ENCODE assay signal across 9 cellular contexts in genomic region chr3:11567516-11568467, GRCh38.
DNase-seq lines count a peak whose midpoint lies in the region; ATAC-seq and TF ChIP-seq lines count a peak whose summit lies in the region.
"Had no signal": no experiment of that assay in that cellular context is flagged by ENCODE, and none has a peak within 500 bp of the region (broad histone marks: within the 10 kb centered on the region; RNA-seq: fewer than 3 reads in every experiment).

No MANE protein-coding gene starts in this region.

- no peaks in the 10 kb centered on the region for H3K27me3 ChIP-seq in gastroesophageal sphincter

- no peak for TF ChIP-seq EP300 in gastroesophageal sphincter (IDR thresholded peaks at IDR 0.05)

- H3K4me1 ChIP-seq in gastroesophageal sphincter, result peaks cover 0 to 84% (median 27%) of the 10 kb centered on the region in 3 donors

- no peak for TF ChIP-seq POLR2A in gastroesophageal sphincter (IDR thresholded peaks at IDR 0.05)

- ATAC-seq in activated CD8-positive, alpha-beta T cell treated with anti-CD3 and anti-CD28 coated beads for 36 hours, result no peak
- ATAC-seq in gastroesophageal sphincter (peak; percentile 38), left lobe of liver (no peak), HG02884 (IDR thresholded peaks at IDR 0.05; ENCODE audit: unreplicated experiment) (no peak)

- H3K27ac Mint-ChIP-seq in activated CD8-positive, alpha-beta T cell treated with anti-CD3 and anti-CD28 coated beads for 36 hours, result peak overlapping the region; percentile 60

- CTCF ChIA-PET in activated CD8-positive, alpha-beta T cell treated with anti-CD3 and anti-CD28 coated beads for 36 hours (lab: Charles Lee), result interaction anchor here (1.0 kb wide), 2 partner anchors 11 to 84 kb away, joined by 3 read pairs; no protein-coding TSS in a partner anchor

- H3K4me3 ChIP-seq in gastroesophageal sphincter (peak overlapping the region in 1 of 2 donors; percentile 39), skeletal muscle cell (ENCODE audit: low read depth, low read length) (peak overlapping the region; percentile 29)

- H3K4me3 Mint-ChIP-seq in activated CD8-positive, alpha-beta T cell treated with anti-CD3 and anti-CD28 coated beads for 36 hours, result no peak overlapping the region

- peaks cover 20% of the 10 kb centered on the region for H3K36me3 Mint-ChIP-seq in activated CD8-positive, alpha-beta T cell treated with anti-CD3 and anti-CD28 coated beads for 36 hours (ENCODE audit: low read depth)

- WGBS in gastroesophageal sphincter (ENCODE audit: low coverage in 1 of 2), 2 donors, result 72 to 89% methylated on average over 9 to 13 of the region's 27 CpGs

- no peaks in the 10 kb centered on the region for H3K27me3 Mint-ChIP-seq in activated CD8-positive, alpha-beta T cell treated with anti-CD3 and anti-CD28 coated beads for 36 hours

- POLR2A ChIA-PET in activated CD8-positive, alpha-beta T cell treated with anti-CD3 and anti-CD28 coated beads for 36 hours (lab: Charles Lee), result interaction anchor here (0.6 kb wide), 1 partner anchor 12 kb away, joined by 3 read pairs; no protein-coding TSS in a partner anchor

- no peaks in the 10 kb centered on the region for H3K9me3 Mint-ChIP-seq in activated CD8-positive, alpha-beta T cell treated with anti-CD3 and anti-CD28 coated beads for 36 hours

- peaks cover 24% of the 10 kb centered on the region for H3K4me1 Mint-ChIP-seq in activated CD8-positive, alpha-beta T cell treated with anti-CD3 and anti-CD28 coated beads for 36 hours (ENCODE audit: low read depth)

- intact Hi-C loops in activated CD8-positive, alpha-beta T cell treated with anti-CD3 and anti-CD28 coated beads for 36 hours (cut with micrococcal nuclease), result no loop called here

- peak; percentile 64 for DNase-seq in GM04504 (ENCODE audit: low read depth)
- peak; percentile 32 for DNase-seq in activated CD8-positive, alpha-beta T cell treated with anti-CD3 and anti-CD28 coated beads for 36 hours
- peak; percentile 56 for DNase-seq in skeletal muscle cell (ENCODE audit: low read depth)
- DNase-seq in NCI-H510A (lab: John Stamatoyannopoulos, UW), result no peak
- DNase-seq in left lobe of liver (ENCODE audit: low spot score), result no peak
- DNase-seq in pons (ENCODE audit: low spot score), result no peak
- DNase-seq: activated CD8-positive, alpha-beta memory T cell treated with anti-CD3 and anti-CD28 coated beads, Interleukin-2, amount 50 U/mL, for 48 hours had no signal

- no peak for TF ChIP-seq CTCF in activated CD8-positive, alpha-beta T cell treated with anti-CD3 and anti-CD28 coated beads for 36 hours (IDR thresholded peaks at IDR 0.05)
- TF ChIP-seq CTCF in gastroesophageal sphincter (IDR thresholded peaks at IDR 0.05), result no peak

- H3K9me3 ChIP-seq in gastroesophageal sphincter, result no peaks in the 10 kb centered on the region

- H3K27ac ChIP-seq in gastroesophageal sphincter, result peak overlapping the region; percentile 76 to 85 (median 84)

- H3K36me3 ChIP-seq in gastroesophageal sphincter, result peaks cover 0 to 39% of the 10 kb centered on the region in 2 donors

Comparison
In these comparisons a context has a peak if more than half of its experiments do, and no peak if none do; other contexts are left out.
1. DNase-seq: peak in GM04504 (single experiment), activated CD8-positive, alpha-beta T cell treated with anti-CD3 and anti-CD28 coated beads for 36 hours (single experiment) and skeletal muscle cell (single experiment); none in NCI-H510A (single experiment), left lobe of liver (single experiment) and pons (single experiment).